1 cellular context compared by ENCODE assay signal in the genomic region with DNA sequence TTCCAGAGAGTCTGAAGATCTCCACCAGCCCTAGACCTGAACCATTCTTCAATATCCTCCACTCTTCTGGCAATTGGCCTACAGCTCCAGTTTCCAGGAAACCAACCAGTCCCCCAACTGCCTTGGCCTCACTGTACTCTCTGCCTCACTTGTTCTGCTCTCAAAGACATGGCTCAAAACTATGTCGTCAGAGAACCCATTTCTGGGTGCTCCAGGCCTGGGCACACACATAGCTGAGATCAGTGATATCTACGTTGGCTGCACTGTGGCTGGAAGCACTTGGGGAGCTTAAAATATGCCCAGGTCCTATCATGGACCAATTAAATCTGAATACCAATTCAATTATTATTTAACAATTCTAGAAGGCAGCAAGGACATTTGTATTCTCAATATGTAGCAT.
TF ChIP-seq lines count a peak whose summit lies in the region.

No MANE protein-coding gene starts in this region.

TF ChIP-seq in GM23338, 12 proteins besides CTCF, POLR2A, EP300 and RAD21 (continued from another document):
- no peak for TF ChIP-seq ZNF462 (CRISPR knock-in tag; IDR thresholded peaks at IDR 0.05)
- no peak for TF ChIP-seq STAT1 (IDR thresholded peaks at IDR 0.05; ENCODE audit: unreplicated experiment)
- TF ChIP-seq ZNF114 (CRISPR knock-in tag; IDR thresholded peaks at IDR 0.05) = no peak
- TF ChIP-seq REST (IDR thresholded peaks at IDR 0.05; ENCODE audit: unreplicated experiment) = no peak
